22 cellular contexts compared by ENCODE assay signal in genomic region chr4:61445374-61446063, GRCh38.
A peak's percentile ranks its signal among the peaks of the same experiment; 100 is the strongest.
DNase-seq lines count a peak whose midpoint lies in the region; ATAC-seq, FAIRE-seq and TF ChIP-seq lines count a peak whose summit lies in the region.
"Had no signal": no experiment of that assay in that cellular context is flagged by ENCODE, and none has a peak within 500 bp of the region (broad histone marks: within the 10 kb centered on the region; RNA-seq: fewer than 3 reads in every experiment).

No MANE protein-coding gene starts in this region.

- intact Hi-C loops in left lung (cut with DNase I), result no loop called here

- no peak for FAIRE-seq in frontal cortex (lab: Jason Lieb, UNC)
- FAIRE-seq: colon, K562 had no signal

- peak; percentile 85 for ATAC-seq in left lung
- no peak for ATAC-seq in GM19023 (IDR thresholded peaks at IDR 0.05; ENCODE audit: unreplicated experiment)
- ATAC-seq: effector memory CD8-positive, alpha-beta T cell; K562; left cardiac atrium; PC-3; stimulated activated memory B cell treated with anti-CD40 and anti-IgM and Interleukin-4, amounts not matched to agents 10 μg/mL and 1 μg/mL and 100 μg/mL, for 72 hours had no signal

- H3K4me3 ChIP-seq in left lung (no peak overlapping the region), brain microvascular endothelial cell (ENCODE audit: low read depth, low read length) (no peak overlapping the region)
- H3K4me3 ChIP-seq: K562, thoracic aorta had no signal

- TF ChIP-seq CTCF in left lung (IDR thresholded peaks at IDR 0.05) (no peak), brain microvascular endothelial cell (IDR thresholded peaks at IDR 0.05; ENCODE audit: low read depth, low read length, missing control alignments) (no peak)

- peak; percentile 68 for DNase-seq in DMS53 (lab: John Stamatoyannopoulos, UW)
- DNase-seq in NCI-H187 (lab: John Stamatoyannopoulos, UW), result peak; percentile 60 to 83
- peak; percentile 88 for DNase-seq in NCI-H748 (lab: John Stamatoyannopoulos, UW; ENCODE audit: unreplicated experiment)
- no peak for DNase-seq in left lung
- DNase-seq in brain microvascular endothelial cell, result no peak
- DNase-seq in frontal cortex (ENCODE audit: low spot score in 2 of 2), result no peak
- DNase-seq: activated CD4-positive, alpha-beta T cell treated with anti-CD3 and anti-CD28 coated beads, Interleukin-2, amount 10 ng/mL, durations not matched to agents 7 days and 5 days; CD4-positive, alpha-beta T cell; DND-41; effector memory CD8-positive, alpha-beta T cell; glutamatergic neuron; GOT3; left cardiac atrium; midbrain; NCI-H524 treated with DMSO at 0.1 percent for 48 hours; nephron progenitor cell; PC-3 had no signal

- H3K27ac ChIP-seq in left lung (no peak overlapping the region), brain microvascular endothelial cell (no peak overlapping the region)
- H3K27ac ChIP-seq: thoracic aorta had no signal

- H3K36me3 ChIP-seq in left lung (no peaks in the 10 kb centered on the region), brain microvascular endothelial cell (replicated peaks) (no peaks in the 10 kb centered on the region)
- H3K36me3 ChIP-seq: thoracic aorta had no signal

- no peaks in the 10 kb centered on the region for H3K4me1 ChIP-seq in left lung

- in situ Hi-C loops in brain microvascular endothelial cell (cut with HindIII; ENCODE audit: low pct_ligation_motif_present, low sequenced_read_pairs), result no loop called here

- no peaks in the 10 kb centered on the region for H3K9me3 ChIP-seq in left lung
- H3K9me3 ChIP-seq: thoracic aorta had no signal

- no peaks in the 10 kb centered on the region for H3K27me3 ChIP-seq in left lung
- no peaks in the 10 kb centered on the region for H3K27me3 ChIP-seq in brain microvascular endothelial cell (replicated peaks)

Comparison
In these comparisons a context has a peak if more than half of its experiments do, and no peak if none do; other contexts are left out.
1. DNase-seq: peak in DMS53 (single experiment), NCI-H187 (2 of 2) and NCI-H748 (single experiment); none in left lung (0 of 2), brain microvascular endothelial cell (single experiment) and frontal cortex (0 of 2).